In genomic region chr11:131203041-131203440, GRCh38 we compare ENCODE assay signal across 7 cellular contexts.
"Had no signal": no experiment of that assay in that cellular context is flagged by ENCODE, and none has a peak within 500 bp of the region (broad histone marks: within the 10 kb centered on the region; RNA-seq: fewer than 3 reads in every experiment).

No MANE protein-coding gene starts in this region.

- H3K4me3 Mint-ChIP-seq: H9, IgD-negative memory B cell had no signal

- H3K9ac ChIP-seq: GM23248 had no signal

- H3K27ac Mint-ChIP-seq: H9, IgD-negative memory B cell had no signal

- H3K27ac ChIP-seq: GM23248, HL-60 had no signal

- H2AFZ ChIP-seq: GM23248 had no signal

- ATAC-seq: HepG2 had no signal

- DNase-seq: GM23248, H9, HCEC 1CT, KBM-7 had no signal

- H3K4me1 Mint-ChIP-seq: IgD-negative memory B cell had no signal

- H3K9me3 Mint-ChIP-seq: H9 had no signal

- H3K4me3 ChIP-seq: GM23248 had no signal

- H3K36me3 Mint-ChIP-seq: IgD-negative memory B cell had no signal
